In genomic region chr5:148902478-148902877, GRCh38 we compare ENCODE assay signal across 26 cellular contexts.
"Had no signal": no experiment of that assay in that cellular context is flagged by ENCODE, and none has a peak within 500 bp of the region (broad histone marks: within the 10 kb centered on the region; RNA-seq: fewer than 3 reads in every experiment).

No MANE protein-coding gene starts in this region.

- H3K4me3 Mint-ChIP-seq: activated CD8-positive, alpha-beta T cell treated with anti-CD3 and anti-CD28 coated beads, Interleukin-2, amount 10 ng/mL, durations not matched to agents 7 days and 5 days; activated naive CD8-positive, alpha-beta T cell treated with anti-CD3 and anti-CD28 coated beads, Interleukin-2, amount 10 ng/mL, durations not matched to agents 7 days and 5 days had no signal

- H3K4me2 ChIP-seq: SK-N-SH had no signal

- H3K9me2 ChIP-seq: SK-N-SH had no signal

- H3K4me3 ChIP-seq: adrenal gland, breast epithelium, Peyer's patch, SJCRH30 had no signal

- H3K27ac ChIP-seq: adrenal gland, breast epithelium, Peyer's patch, RWPE1, SJCRH30 had no signal

- H3K9me3 ChIP-seq: adrenal gland, breast epithelium, Peyer's patch, SJCRH30, SK-N-SH had no signal

- H3K4me1 ChIP-seq: adrenal gland, Peyer's patch had no signal

- H3K27ac Mint-ChIP-seq: activated CD8-positive, alpha-beta T cell treated with anti-CD3 and anti-CD28 coated beads, Interleukin-2, amount 10 ng/mL, durations not matched to agents 7 days and 5 days; activated naive CD8-positive, alpha-beta T cell treated with anti-CD3 and anti-CD28 coated beads, Interleukin-2, amount 10 ng/mL, durations not matched to agents 7 days and 5 days had no signal

- ATAC-seq: activated CD8-positive, alpha-beta T cell treated with anti-CD3 and anti-CD28 coated beads, Interleukin-2, amount 10 ng/mL, durations not matched to agents 7 days and 5 days had no signal

- DNase-seq: activated CD4-positive, alpha-beta T cell treated with anti-CD3 and anti-CD28 coated beads for 48 hours; activated CD4-positive, alpha-beta T cell treated with anti-CD3 and anti-CD28 coated beads, Interleukin-2, amount 50 U/mL, for 4 hours; activated CD4-positive, CD25-positive, alpha-beta regulatory T cell treated with anti-CD3 and anti-CD28 coated beads, Interleukin-2, amount 50 U/mL, for 72 hours; activated CD8-positive, alpha-beta memory T cell treated with anti-CD3 and anti-CD28 coated beads, Interleukin-2, amount 50 U/mL, for 48 hours; activated CD8-positive, alpha-beta T cell treated with anti-CD3 and anti-CD28 coated beads, Interleukin-2, amount 10 ng/mL, durations not matched to agents 7 days and 5 days; activated naive CD4-positive, alpha-beta T cell treated with anti-CD3 and anti-CD28 coated beads, Interleukin-2, amount 50 U/mL, for 16 hours; activated naive CD8-positive, alpha-beta T cell treated with anti-CD3 and anti-CD28 coated beads, Interleukin-2, amount 10 ng/mL, durations not matched to agents 7 days and 5 days; activated T-cell treated with anti-CD3 and anti-CD28 coated beads, Interleukin-2, amount 50 U/mL, for 1 hour; adrenal gland; anterior cingulate cortex; caudate nucleus; KBM-7; NCI-H1092; NCI-H1417 treated with DMSO at 0.1 percent for 48 hours; NCI-H1694; NCI-H2029; NCI-H345; NCI-H510A; NCI-H526 treated with DMSO at 0.1 percent for 48 hours; Peyer's patch; Right ventricle myocardium superior; SJCRH30; SK-N-SH; T-helper 1 cell had no signal

- H3K27me3 ChIP-seq: adrenal gland, breast epithelium, Peyer's patch, SJCRH30 had no signal

- H3K36me3 Mint-ChIP-seq: activated naive CD8-positive, alpha-beta T cell treated with anti-CD3 and anti-CD28 coated beads, Interleukin-2, amount 10 ng/mL, durations not matched to agents 7 days and 5 days had no signal

- H3K36me3 ChIP-seq: adrenal gland, breast epithelium, Peyer's patch, SJCRH30 had no signal

- H3K9ac ChIP-seq: SK-N-SH had no signal

- H3K4me1 Mint-ChIP-seq: activated naive CD8-positive, alpha-beta T cell treated with anti-CD3 and anti-CD28 coated beads, Interleukin-2, amount 10 ng/mL, durations not matched to agents 7 days and 5 days had no signal

- H3K9me3 Mint-ChIP-seq: activated naive CD8-positive, alpha-beta T cell treated with anti-CD3 and anti-CD28 coated beads, Interleukin-2, amount 10 ng/mL, durations not matched to agents 7 days and 5 days had no signal
